Comparison of ENCODE assay signal across 21 cellular contexts in genomic region chr22:20439556-20439927, GRCh38. TPM values are rescaled to one million over a fixed set of nuclear protein-coding genes. Genes with fewer than 3 reads are reported as not detected.
DNase-seq lines count a peak whose midpoint lies in the region; ATAC-seq and TF ChIP-seq lines count a peak whose summit lies in the region.
"Had no signal": no experiment of that assay in that cellular context is flagged by ENCODE, and none has a peak within 500 bp of the region (broad histone marks: within the 10 kb centered on the region; RNA-seq: fewer than 3 reads in every experiment).

No MANE protein-coding gene starts in this region.

- peaks cover 15% of the 10 kb centered on the region for H3K36me3 Mint-ChIP-seq in CD4-positive, CD25-positive, alpha-beta regulatory T cell
- H3K36me3 Mint-ChIP-seq in WTC11 (no peaks in the 10 kb centered on the region), immature natural killer cell (peaks cover 6 to 18% (median 17%) of the 10 kb centered on the region in 3 donors)
- H3K36me3 Mint-ChIP-seq: activated CD8-positive, alpha-beta memory T cell treated with anti-CD3 and anti-CD28 coated beads, Interleukin-2, amount 10 ng/mL, durations not matched to agents 7 days and 5 days had no signal

- TF ChIP-seq CTCF in WTC11 (IDR thresholded peaks at IDR 0.05) (no peak), osteoblast (IDR thresholded peaks at IDR 0.05; ENCODE audit: extremely low read depth, low read depth, low read length) (no peak), testis (IDR thresholded peaks at IDR 0.05) (no peak)

- H3K4me1 Mint-ChIP-seq in CD4-positive, CD25-positive, alpha-beta regulatory T cell, result peaks cover 0 to 28% (median 8%) of the 10 kb centered on the region in 4 donors
- H3K4me1 Mint-ChIP-seq in WTC11, result peaks cover 21% of the 10 kb centered on the region
- H3K4me1 Mint-ChIP-seq in immature natural killer cell, result peaks cover 11 to 16% of the 10 kb centered on the region in 2 donors

- no peak for DNase-seq in CD4-positive, CD25-positive, alpha-beta regulatory T cell
- DNase-seq in WTC11 (ENCODE audit: low spot score), result no peak
- DNase-seq in immature natural killer cell, result no peak
- peak; percentile 56 for DNase-seq in osteoblast (ENCODE audit: insufficient read length, low spot score, missing footprints)
- no peak for DNase-seq in testis
- no peak for DNase-seq in GF-D8 (lab: John Stamatoyannopoulos, UW)
- DNase-seq in activated CD8-positive, alpha-beta memory T cell treated with anti-CD3 and anti-CD28 coated beads, Interleukin-2, amount 50 U/mL, for 48 hours, result no peak
- DNase-seq in nucleus accumbens (lab: John Stamatoyannopoulos, UW), result no peak
- DNase-seq: activated CD4-positive, alpha-beta T cell treated with anti-CD3 and anti-CD28 coated beads for 4 hours; activated CD8-positive, alpha-beta memory T cell treated with anti-CD3 and anti-CD28 coated beads, Interleukin-2, amount 10 ng/mL, durations not matched to agents 7 days and 5 days; brain microvascular endothelial cell; C1 segment of cervical spinal cord; NCI-H524; SJCRH30; stimulated activated CD4-positive, alpha-beta T cell treated with anti-CD3 and anti-CD28 coated beads, Interleukin-4, amount 100 ng/mL, for 1 hour had no signal

- intact Hi-C loops in testis (cut with DNase I; ENCODE audit: low total_unique reads), result no loop called here

- no peak for TF ChIP-seq POLR2A in testis (IDR thresholded peaks at IDR 0.05)

- H3K4me1 ChIP-seq in CD4-positive, CD25-positive, alpha-beta regulatory T cell (ENCODE audit: control insufficient read depth, insufficient read depth, low read length, poor library complexity, severe bottlenecking), result peaks cover 25% of the 10 kb centered on the region
- peaks cover 25% of the 10 kb centered on the region for H3K4me1 ChIP-seq in osteoblast (ENCODE audit: insufficient read depth, low read length)
- peaks cover 11% of the 10 kb centered on the region for H3K4me1 ChIP-seq in testis
- H3K4me1 ChIP-seq: SJCRH30 had no signal

- POLR2A ChIA-PET in WTC11 (lab: Charles Lee), result no interaction called here

- WGBS in testis, 2 donors, result 90 to 91% methylated on average over 4 of the region's 4 CpGs

- peaks cover 38% of the 10 kb centered on the region for H3K27me3 Mint-ChIP-seq in CD4-positive, CD25-positive, alpha-beta regulatory T cell
- H3K27me3 Mint-ChIP-seq in WTC11 (ENCODE audit: low read depth), result peaks cover 43% of the 10 kb centered on the region
- peaks cover 15 to 21% (median 19%) of the 10 kb centered on the region in 3 donors for H3K27me3 Mint-ChIP-seq in immature natural killer cell (ENCODE audit: low read depth in 3 of 3)

- peaks cover 8% of the 10 kb centered on the region for H3K27me3 ChIP-seq in CD4-positive, CD25-positive, alpha-beta regulatory T cell (ENCODE audit: control insufficient read depth, insufficient read depth, low read length)
- H3K27me3 ChIP-seq in osteoblast (ENCODE audit: insufficient read depth, low read length) (no peaks in the 10 kb centered on the region), testis (no peaks in the 10 kb centered on the region)
- H3K27me3 ChIP-seq: brain microvascular endothelial cell, SJCRH30, tibial nerve had no signal

- H3K4me3 ChIP-seq in CD4-positive, CD25-positive, alpha-beta regulatory T cell (ENCODE audit: low read depth, low read length), result no peak overlapping the region
- H3K4me3 ChIP-seq in osteoblast (ENCODE audit: insufficient read depth, low read length) (no peak overlapping the region), testis (no peak overlapping the region)
- H3K4me3 ChIP-seq: Peyer's patch, SJCRH30 had no signal

- H3K9me3 ChIP-seq in CD4-positive, CD25-positive, alpha-beta regulatory T cell (ENCODE audit: control insufficient read depth in 2 of 2, low read length in 2 of 2), result no peaks in the 10 kb centered on the region
- no peaks in the 10 kb centered on the region for H3K9me3 ChIP-seq in osteoblast (ENCODE audit: low read depth, low read length)
- H3K9me3 ChIP-seq in testis, result no peaks in the 10 kb centered on the region
- H3K9me3 ChIP-seq: Peyer's patch, SJCRH30, tibial nerve had no signal

- H3K4me2 ChIP-seq in osteoblast (ENCODE audit: insufficient read depth, low read length), result no peak overlapping the region

- ATAC-seq in CD4-positive, CD25-positive, alpha-beta regulatory T cell (ENCODE audit: low read depth in 2 of 2), result no peak
- no peak for ATAC-seq in WTC11
- ATAC-seq: activated CD8-positive, alpha-beta memory T cell treated with anti-CD3 and anti-CD28 coated beads, Interleukin-2, amount 10 ng/mL, durations not matched to agents 7 days and 5 days had no signal

- H3K79me2 ChIP-seq in osteoblast (ENCODE audit: insufficient read depth, low read length), result peaks cover 21% of the 10 kb centered on the region

- H3K27ac ChIP-seq in CD4-positive, CD25-positive, alpha-beta regulatory T cell (ENCODE audit: insufficient read depth, low read length, poor library complexity, severe bottlenecking), result no peak overlapping the region
- no peak overlapping the region for H3K27ac ChIP-seq in osteoblast (ENCODE audit: low read depth, low read length)
- no peak overlapping the region for H3K27ac ChIP-seq in testis
- H3K27ac ChIP-seq: brain microvascular endothelial cell, SJCRH30 had no signal

- no peak overlapping the region for H3K27ac Mint-ChIP-seq in CD4-positive, CD25-positive, alpha-beta regulatory T cell
- no peak overlapping the region for H3K27ac Mint-ChIP-seq in WTC11
- no peak overlapping the region for H3K27ac Mint-ChIP-seq in immature natural killer cell
- H3K27ac Mint-ChIP-seq: activated CD8-positive, alpha-beta memory T cell treated with anti-CD3 and anti-CD28 coated beads, Interleukin-2, amount 10 ng/mL, durations not matched to agents 7 days and 5 days; activated T-helper 1 cell treated with anti-CD3 and anti-CD28 coated beads, Interleukin-12 subunit alpha, Interleukin-12 subunit beta, Interleukin-2, Interleukin-4 antibody, amounts not matched to agents 30 ng/mL and 10 ng/mL and 1 ng/mL, durations not matched to agents 14 hours and 24 hours and 36 hours; stimulated activated naive CD8-positive, alpha-beta T cell treated with anti-CD3 and anti-CD28 coated beads, Interleukin-15, Interleukin-2, amounts not matched to agents 100 ng/mL and 50 ng/mL, for 24 hours; T-helper 1 cell treated with Interleukin-12 subunit alpha and Interleukin-12 subunit beta and Interleukin-4 antibody, amounts not matched to agents 30 μg/mL and 1 μg/mL, for 36 hours had no signal

- H3K4me3 Mint-ChIP-seq in CD4-positive, CD25-positive, alpha-beta regulatory T cell, result peak overlapping the region; percentile 29 to 79 (median 58)
- H3K4me3 Mint-ChIP-seq in WTC11, result peak overlapping the region; percentile 20; the same call in 1 of the 2 replicates
- peak overlapping the region in 3 of 5 donors; percentile 10 to 47 (median 38) for H3K4me3 Mint-ChIP-seq in immature natural killer cell
- H3K4me3 Mint-ChIP-seq: activated CD8-positive, alpha-beta memory T cell treated with anti-CD3 and anti-CD28 coated beads, Interleukin-2, amount 10 ng/mL, durations not matched to agents 7 days and 5 days; activated T-helper 1 cell treated with anti-CD3 and anti-CD28 coated beads, Interleukin-12 subunit alpha, Interleukin-12 subunit beta, Interleukin-2, Interleukin-4 antibody, amounts not matched to agents 30 ng/mL and 10 ng/mL and 1 ng/mL, durations not matched to agents 14 hours and 24 hours and 36 hours; stimulated activated naive CD8-positive, alpha-beta T cell treated with anti-CD3 and anti-CD28 coated beads, Interleukin-15, Interleukin-2, amounts not matched to agents 100 ng/mL and 50 ng/mL, for 24 hours; T-helper 1 cell treated with Interleukin-12 subunit alpha and Interleukin-12 subunit beta and Interleukin-4 antibody, amounts not matched to agents 30 μg/mL and 1 μg/mL, for 36 hours had no signal

- peaks cover 22% of the 10 kb centered on the region for H4K20me1 ChIP-seq in osteoblast (ENCODE audit: insufficient read depth, low read length)

- no peak overlapping the region for H2AFZ ChIP-seq in osteoblast (ENCODE audit: low read length)

- H3K36me3 ChIP-seq in CD4-positive, CD25-positive, alpha-beta regulatory T cell (ENCODE audit: control insufficient read depth, insufficient read depth, low read length), result peaks cover 28% of the 10 kb centered on the region
- peaks cover 15% of the 10 kb centered on the region for H3K36me3 ChIP-seq in osteoblast (ENCODE audit: insufficient read depth, low read length)
- no peaks in the 10 kb centered on the region for H3K36me3 ChIP-seq in testis (ENCODE audit: low read depth, missing control alignments)
- H3K36me3 ChIP-seq: SJCRH30 had no signal

- CTCF ChIA-PET in WTC11 (lab: Charles Lee), result interaction anchor here (0.8 to 2.6 kb wide), 6 partner anchors 9 to 57 kb away, joined by 3 to 21 read pairs (median 12); no protein-coding TSS in a partner anchor

- H3K9me3 Mint-ChIP-seq in CD4-positive, CD25-positive, alpha-beta regulatory T cell, result peaks cover 0 to 2% (median 0%) of the 10 kb centered on the region in 7 donors
- no peaks in the 10 kb centered on the region for H3K9me3 Mint-ChIP-seq in WTC11
- no peaks in the 10 kb centered on the region for H3K9me3 Mint-ChIP-seq in immature natural killer cell
- H3K9me3 Mint-ChIP-seq: activated T-helper 1 cell treated with anti-CD3 and anti-CD28 coated beads, Interleukin-12 subunit alpha, Interleukin-12 subunit beta, Interleukin-2, Interleukin-4 antibody, amounts not matched to agents 30 ng/mL and 10 ng/mL and 1 ng/mL, durations not matched to agents 14 hours and 24 hours and 36 hours; IgD-negative memory B cell; stimulated activated naive CD8-positive, alpha-beta T cell treated with anti-CD3 and anti-CD28 coated beads, Interleukin-15, Interleukin-2, amounts not matched to agents 100 ng/mL and 50 ng/mL, for 24 hours; T-helper 1 cell treated with Interleukin-12 subunit alpha and Interleukin-12 subunit beta and Interleukin-4 antibody, amounts not matched to agents 30 μg/mL and 1 μg/mL, for 36 hours had no signal

RNA-seq across cellular contexts. Expression of gene SCARF2, which starts 1.9 kb away (rescaled TPM):
- total RNA-seq in CD4-positive, CD25-positive, alpha-beta regulatory T cell, result 6.9 TPM
- polyA plus RNA-seq in CD4-positive, CD25-positive, alpha-beta regulatory T cell, result 1 to 10 TPM in 2 of 4 donors, under 1 TPM in 2; 0.70 to 1.8 (median 1.1) TPM
- total RNA-seq in WTC11 (2021) (17.4 to 26.3 TPM (median 17.5 TPM) in 3 replicates), osteoblast (18.3 and 23.9 TPM in 2 replicates), testis (10 to 100 TPM; 10.4 to 12.3 TPM)
- polyA plus RNA-seq in immature natural killer cell (under 1 TPM in 1 of 3 donors, not detected in 2; 0.48 TPM), testis (ENCODE audit: insufficient read depth, low read depth, low replicate concordance) (3.3 TPM)

RNA-seq across cellular contexts. Expression of gene ZNF74, which starts 45.6 kb away (rescaled TPM):
- 4.1 TPM for total RNA-seq in CD4-positive, CD25-positive, alpha-beta regulatory T cell
- polyA plus RNA-seq in CD4-positive, CD25-positive, alpha-beta regulatory T cell, result 1 to 10 TPM; 3.4 to 5.9 (median 4.5) TPM
- total RNA-seq in WTC11 (2021) (56.5 to 62.8 TPM (median 61.7 TPM) in 3 replicates), osteoblast (12.4 and 13.8 TPM in 2 replicates), testis (10 to 100 TPM in 1 of 2 donors, 1 to 10 TPM in 1; 6.5 to 11.8 TPM)
- polyA plus RNA-seq in immature natural killer cell (10 to 100 TPM in 1 of 3 donors, 1 to 10 TPM in 2; 2.0 to 16.8 (median 6.7) TPM), testis (ENCODE audit: insufficient read depth, low read depth, low replicate concordance) (4.1 TPM)

RNA-seq across cellular contexts. Expression of gene KLHL22, which starts 56.1 kb away (rescaled TPM):
- total RNA-seq in CD4-positive, CD25-positive, alpha-beta regulatory T cell, result 55.6 TPM
- 10 to 100 TPM; 40.1 to 48.1 (median 42.4) TPM for polyA plus RNA-seq in CD4-positive, CD25-positive, alpha-beta regulatory T cell
- 9.9 to 15.7 TPM (median 12.1 TPM) in 3 replicates for total RNA-seq in WTC11 (2021)
- polyA plus RNA-seq in immature natural killer cell, result 10 to 100 TPM; 12.8 to 26.3 (median 26.1) TPM
- total RNA-seq in osteoblast, result 36.9 and 46.6 TPM in 2 replicates
- total RNA-seq in testis, result 10 to 100 TPM; 39.8 to 41.7 TPM
- 18.1 TPM for polyA plus RNA-seq in testis (ENCODE audit: insufficient read depth, low read depth, low replicate concordance)
